26 cellular contexts compared by ENCODE assay signal in genomic region chr6:44841829-44842228, GRCh38.
A peak's percentile ranks its signal among the peaks of the same experiment; 100 is the strongest.
DNase-seq lines count a peak whose midpoint lies in the region; ATAC-seq, FAIRE-seq and TF ChIP-seq lines count a peak whose summit lies in the region.
"Had no signal": no experiment of that assay in that cellular context is flagged by ENCODE, and none has a peak within 500 bp of the region (broad histone marks: within the 10 kb centered on the region; RNA-seq: fewer than 3 reads in every experiment).

No MANE protein-coding gene starts in this region.

- H3K27me3 Mint-ChIP-seq in natural killer cell (ENCODE audit: low read depth in 2 of 2) = no peaks in the 10 kb centered on the region
- H3K27me3 Mint-ChIP-seq in natural killer cell treated with Interleukin-12 subunit alpha and Interleukin-12 subunit beta and Interleukin-15 and Interleukin-18, amount 100 ng/mL, for 72 hours = no peaks in the 10 kb centered on the region
- H3K27me3 Mint-ChIP-seq in effector memory CD8-positive, alpha-beta T cell = no peaks in the 10 kb centered on the region
- H3K27me3 Mint-ChIP-seq: CD4-positive, alpha-beta memory T cell; CD4-positive, CD25-positive, alpha-beta regulatory T cell; CD8-positive, alpha-beta memory T cell had no signal

- peak overlapping the region in 1 of 2 donors; percentile 0 for H3K27ac Mint-ChIP-seq in natural killer cell
- H3K27ac Mint-ChIP-seq in natural killer cell treated with Interleukin-12 subunit alpha and Interleukin-12 subunit beta and Interleukin-15 and Interleukin-18, amount 100 ng/mL, for 72 hours = no peak overlapping the region
- no peak overlapping the region for H3K27ac Mint-ChIP-seq in effector memory CD8-positive, alpha-beta T cell
- peak overlapping the region; percentile 9 for H3K27ac Mint-ChIP-seq in stimulated activated effector memory CD8-positive, alpha-beta T cell treated with anti-CD3 and anti-CD28 coated beads, Interleukin-12 subunit alpha, Interleukin-12 subunit beta, amount 100 ng/mL, for 72 hours
- H3K27ac Mint-ChIP-seq: CD4-positive, alpha-beta memory T cell; CD4-positive, CD25-positive, alpha-beta regulatory T cell had no signal

- H3K4me3 Mint-ChIP-seq in natural killer cell = no peak overlapping the region
- no peak overlapping the region for H3K4me3 Mint-ChIP-seq in natural killer cell treated with Interleukin-12 subunit alpha and Interleukin-12 subunit beta and Interleukin-15 and Interleukin-18, amount 100 ng/mL, for 72 hours
- H3K4me3 Mint-ChIP-seq in effector memory CD8-positive, alpha-beta T cell = no peak overlapping the region
- no peak overlapping the region for H3K4me3 Mint-ChIP-seq in stimulated activated effector memory CD8-positive, alpha-beta T cell treated with anti-CD3 and anti-CD28 coated beads, Interleukin-12 subunit alpha, Interleukin-12 subunit beta, amount 100 ng/mL, for 72 hours
- H3K4me3 Mint-ChIP-seq: CD14-positive monocyte; CD4-positive, alpha-beta memory T cell; CD8-positive, alpha-beta memory T cell had no signal

- no peaks in the 10 kb centered on the region for H3K36me3 Mint-ChIP-seq in natural killer cell
- no peaks in the 10 kb centered on the region for H3K36me3 Mint-ChIP-seq in natural killer cell treated with Interleukin-12 subunit alpha and Interleukin-12 subunit beta and Interleukin-15 and Interleukin-18, amount 100 ng/mL, for 72 hours
- H3K36me3 Mint-ChIP-seq in effector memory CD8-positive, alpha-beta T cell (ENCODE audit: insufficient read depth) = no peaks in the 10 kb centered on the region
- no peaks in the 10 kb centered on the region for H3K36me3 Mint-ChIP-seq in stimulated activated effector memory CD8-positive, alpha-beta T cell treated with anti-CD3 and anti-CD28 coated beads, Interleukin-12 subunit alpha, Interleukin-12 subunit beta, amount 100 ng/mL, for 72 hours
- H3K36me3 Mint-ChIP-seq: CD14-positive monocyte; CD4-positive, CD25-positive, alpha-beta regulatory T cell had no signal

- intact Hi-C loops in natural killer cell (cut with micrococcal nuclease) = no loop called here

- no peaks in the 10 kb centered on the region for H3K9me3 Mint-ChIP-seq in natural killer cell
- no peaks in the 10 kb centered on the region for H3K9me3 Mint-ChIP-seq in natural killer cell treated with Interleukin-12 subunit alpha and Interleukin-12 subunit beta and Interleukin-15 and Interleukin-18, amount 100 ng/mL, for 72 hours
- no peaks in the 10 kb centered on the region for H3K9me3 Mint-ChIP-seq in effector memory CD8-positive, alpha-beta T cell
- H3K9me3 Mint-ChIP-seq in stimulated activated effector memory CD8-positive, alpha-beta T cell treated with anti-CD3 and anti-CD28 coated beads, Interleukin-12 subunit alpha, Interleukin-12 subunit beta, amount 100 ng/mL, for 72 hours = no peaks in the 10 kb centered on the region
- H3K9me3 Mint-ChIP-seq: CD8-positive, alpha-beta memory T cell had no signal

- H3K4me1 Mint-ChIP-seq in natural killer cell = peaks cover 6 to 12% of the 10 kb centered on the region in 2 donors
- H3K4me1 Mint-ChIP-seq in natural killer cell treated with Interleukin-12 subunit alpha and Interleukin-12 subunit beta and Interleukin-15 and Interleukin-18, amount 100 ng/mL, for 72 hours (ENCODE audit: low read depth in 2 of 2) = peaks cover 9 to 11% of the 10 kb centered on the region in 2 donors
- peaks cover 7 to 14% of the 10 kb centered on the region in 2 donors for H3K4me1 Mint-ChIP-seq in effector memory CD8-positive, alpha-beta T cell (ENCODE audit: low read depth in 2 of 2)
- H3K4me1 Mint-ChIP-seq in stimulated activated effector memory CD8-positive, alpha-beta T cell treated with anti-CD3 and anti-CD28 coated beads, Interleukin-12 subunit alpha, Interleukin-12 subunit beta, amount 100 ng/mL, for 72 hours = peaks cover 6% of the 10 kb centered on the region

- ATAC-seq in natural killer cell (peak; percentile 60 to 77 (median 67)), HG03039 (IDR thresholded peaks at IDR 0.05; ENCODE audit: unreplicated experiment) (no peak)
- ATAC-seq in natural killer cell treated with Interleukin-12 subunit alpha and Interleukin-12 subunit beta and Interleukin-15 and Interleukin-18, amount 100 ng/mL, for 72 hours = no peak
- ATAC-seq in effector memory CD8-positive, alpha-beta T cell (replicated peaks) = peak; percentile 22
- ATAC-seq in stimulated activated effector memory CD8-positive, alpha-beta T cell treated with anti-CD3 and anti-CD28 coated beads, Interleukin-12 subunit alpha, Interleukin-12 subunit beta, amount 100 ng/mL, for 72 hours = no peak
- ATAC-seq: GM12878 had no signal

- DNase-seq in natural killer cell (no peak), GM19239 (ENCODE audit: insufficient read length, low spot score) (no peak), NCI-H1436 (lab: John Stamatoyannopoulos, UW) (no peak)
- no peak for DNase-seq in natural killer cell treated with Interleukin-12 subunit alpha and Interleukin-12 subunit beta and Interleukin-15 and Interleukin-18, amount 100 ng/mL, for 72 hours (ENCODE audit: low spot score)
- no peak for DNase-seq in effector memory CD8-positive, alpha-beta T cell
- no peak for DNase-seq in stimulated activated effector memory CD8-positive, alpha-beta T cell treated with anti-CD3 and anti-CD28 coated beads, Interleukin-12 subunit alpha, Interleukin-12 subunit beta, amount 100 ng/mL, for 72 hours (ENCODE audit: low spot score in 2 of 2)
- DNase-seq in stimulated activated CD4-positive, alpha-beta T cell treated with anti-CD3 and anti-CD28 coated beads, Interleukin-4, amount 100 ng/mL, for 24 hours = no peak
- DNase-seq: 8988T; ACHN; BE2C; C1 segment of cervical spinal cord; CD4-positive, alpha-beta memory T cell; CD4-positive, CD25-positive, alpha-beta regulatory T cell; CD8-positive, alpha-beta memory T cell; COR-L47; DMS 273 treated with DMSO at 0.1 percent for 48 hours; DMS153; DMS53; DMS79; DND-41; EL; GDM1 had no signal

- no peak for TF ChIP-seq CTCF in natural killer cell (IDR thresholded peaks at IDR 0.05)

- peak; percentile 35 for FAIRE-seq in GM19239 (lab: Jason Lieb, UNC)
- FAIRE-seq: A204.1, GM12878 had no signal

Comparison
In these comparisons a context has a peak if more than half of its experiments do, and no peak if none do; other contexts are left out.
1. ATAC-seq: peak in natural killer cell (3 of 3) and effector memory CD8-positive, alpha-beta T cell (single experiment); none in natural killer cell treated with Interleukin-12 subunit alpha and Interleukin-12 subunit beta and Interleukin-15 and Interleukin-18, amount 100 ng/mL, for 72 hours (0 of 2), stimulated activated effector memory CD8-positive, alpha-beta T cell treated with anti-CD3 and anti-CD28 coated beads, Interleukin-12 subunit alpha, Interleukin-12 subunit beta, amount 100 ng/mL, for 72 hours (single experiment) and HG03039 (single experiment).